ENCODE assay signal across 13 cellular contexts in the genomic region with DNA sequence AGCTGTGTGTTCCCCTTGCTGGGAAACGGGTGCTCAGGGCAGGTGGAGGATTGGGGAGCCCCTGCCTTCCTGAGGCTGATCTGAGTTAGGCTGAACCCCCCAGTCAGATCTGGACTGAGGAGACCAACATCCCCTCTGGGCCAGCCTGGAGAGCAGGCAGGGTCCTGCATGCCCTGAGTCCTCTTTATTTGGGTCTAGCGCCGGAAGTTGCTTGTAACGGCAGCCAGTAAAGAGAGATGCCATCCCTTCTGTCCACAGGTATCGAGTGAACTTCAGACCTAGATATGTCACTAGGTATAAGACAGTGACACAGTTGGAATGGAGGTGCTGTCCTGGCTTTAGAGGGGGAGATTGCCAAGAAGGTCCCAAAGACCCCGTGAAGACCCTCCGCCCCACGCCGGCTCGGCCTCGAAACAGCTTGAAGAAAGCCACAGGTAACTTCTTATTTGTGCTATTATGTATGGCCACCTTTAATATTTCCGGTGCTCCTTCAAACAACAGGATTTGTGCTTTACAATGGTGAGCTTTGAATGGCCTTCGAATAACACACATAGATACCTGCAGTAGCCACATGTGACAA.
"Had no signal": no experiment of that assay in that cellular context is flagged by ENCODE, and none has a peak within 500 bp of the region (broad histone marks: within the 10 kb centered on the region; RNA-seq: fewer than 3 reads in every experiment).

No MANE protein-coding gene starts in this region.

- H3K4me3 ChIP-seq: left lung, mucosa of descending colon, prostate gland, right lobe of liver, smooth muscle cell, suprapubic skin had no signal

- H3K4me1 ChIP-seq: prostate gland, right lobe of liver had no signal

- H3K27ac ChIP-seq: left lung, prostate gland, right lobe of liver, suprapubic skin had no signal

- DNase-seq: activated CD4-positive, alpha-beta T cell treated with anti-CD3 and anti-CD28 coated beads, Interleukin-2, amount 50 U/mL, for 1 hour; activated CD4-positive, CD25-positive, alpha-beta regulatory T cell; activated naive CD4-positive, alpha-beta T cell treated with anti-CD3 and anti-CD28 coated beads, Interleukin-2, amount 50 U/mL, for 16 hours; activated T-cell treated with anti-CD3 and anti-CD28 coated beads, Interleukin-2, amount 50 U/mL, for 1 hour; caudate nucleus; left lung; mucosa of descending colon; natural killer cell; right lobe of liver had no signal

- H3K4me2 ChIP-seq: smooth muscle cell had no signal

- H3K36me3 ChIP-seq: prostate gland, right lobe of liver, suprapubic skin had no signal

- ATAC-seq: esophagus mucosa, left lung, mucosa of descending colon, natural killer cell, right lobe of liver had no signal

- H3K9me3 ChIP-seq: left lung, mucosa of descending colon, prostate gland, right lobe of liver had no signal

- H3K27me3 ChIP-seq: left lung, right lobe of liver, suprapubic skin had no signal
